In the genomic region with DNA sequence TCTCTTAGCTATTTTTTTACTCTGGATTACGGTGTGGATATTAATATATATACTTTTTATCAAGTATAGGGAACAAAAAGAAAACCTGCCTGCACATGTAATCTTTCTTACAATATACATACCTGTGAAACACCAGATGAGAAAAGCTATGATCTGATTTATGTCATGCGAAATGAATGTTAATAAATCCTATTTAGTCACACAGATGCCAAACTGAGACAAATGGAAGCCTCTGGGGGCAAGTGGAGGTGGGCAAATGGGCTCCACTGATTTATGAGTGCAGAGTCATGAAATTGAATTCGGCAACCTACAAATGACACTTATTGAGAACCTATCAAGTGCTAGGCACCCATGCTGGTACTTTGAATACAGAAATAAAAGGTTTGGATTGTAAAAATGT, we compare ENCODE assay signal across 23 cellular contexts.
"Had no signal": no experiment of that assay in that cellular context is flagged by ENCODE, and none has a peak within 500 bp of the region (broad histone marks: within the 10 kb centered on the region; RNA-seq: fewer than 3 reads in every experiment).

No MANE protein-coding gene starts in this region.

- H3K4me1 Mint-ChIP-seq: IgD-negative memory B cell, T-cell had no signal

- H3K4me2 ChIP-seq: KMS-11 had no signal

- H3K4me1 ChIP-seq: SJSA1 had no signal

- H3K36me3 ChIP-seq: SJSA1 had no signal

- ATAC-seq: K562, T-cell had no signal

- H3K27ac ChIP-seq: HL-60, KMS-11, SJSA1 had no signal

- DNase-seq: Kasumi-1, MM.1S, NCI-H1092 treated with DMSO at 0.1 percent for 48 hours, NCI-H1436, NCI-H187, NCI-H2029, NCI-H2081 treated with DMSO at 0.1 percent for 48 hours, NCI-H2171, NCI-H226, NCI-H446, NCI-H510A, NCI-H524 treated with DMSO at 0.1 percent for 48 hours, Right ventricle myocardium superior, SIG-M5, SW 1271, T-cell had no signal

- H3K27ac Mint-ChIP-seq: IgD-negative memory B cell, T-cell had no signal

- FAIRE-seq: HTR-8/SVneo, K562, RCC 7860 had no signal

- H3K4me3 Mint-ChIP-seq: IgD-negative memory B cell, T-cell had no signal

- H3K27me3 Mint-ChIP-seq: IgD-negative memory B cell, T-cell had no signal

- H3K27me3 ChIP-seq: SJSA1 had no signal

- H3K9me3 Mint-ChIP-seq: IgD-negative memory B cell had no signal

- H3K36me3 Mint-ChIP-seq: IgD-negative memory B cell, T-cell had no signal

- H3K9ac ChIP-seq: KMS-11 had no signal

- H3K4me3 ChIP-seq: K562, SJSA1 had no signal
